ENCODE assay signal across 10 cellular contexts in genomic region chr10:14396441-14397048, GRCh38.
DNase-seq lines count a peak whose midpoint lies in the region; ATAC-seq and TF ChIP-seq lines count a peak whose summit lies in the region.
"Had no signal": no experiment of that assay in that cellular context is flagged by ENCODE, and none has a peak within 500 bp of the region (broad histone marks: within the 10 kb centered on the region; RNA-seq: fewer than 3 reads in every experiment).

No MANE protein-coding gene starts in this region.

- peaks cover 0 to 3% of the 10 kb centered on the region in 2 donors for H3K9me3 Mint-ChIP-seq in activated T-cell treated with anti-CD3 and anti-CD28 coated beads, Interleukin-2, amount 50 U/mL, for 72 hours
- H3K9me3 Mint-ChIP-seq: effector memory CD8-positive, alpha-beta T cell had no signal

- intact Hi-C loops in esophagus muscularis mucosa (cut with DNase I) = no loop called here

- H3K9me3 ChIP-seq in esophagus muscularis mucosa = no peaks in the 10 kb centered on the region
- H3K9me3 ChIP-seq in neuronal stem cell (replicated peaks in 1 of 2; ENCODE audit: control insufficient read depth in 2 of 2, insufficient read depth in 1 of 2, low read depth in 1 of 2, low read length in 2 of 2) = peaks cover 0 to 2% of the 10 kb centered on the region in 2 donors
- H3K9me3 ChIP-seq in effector memory CD4-positive, alpha-beta T cell (ENCODE audit: control insufficient read depth, low read length) = no peaks in the 10 kb centered on the region

- H3K23ac ChIP-seq in neuronal stem cell (ENCODE audit: low read depth, low read length, poor library complexity) = no peak overlapping the region

- no peak for TF ChIP-seq POLR2A in esophagus muscularis mucosa (IDR thresholded peaks at IDR 0.05; ENCODE audit: low read depth)

- no peak overlapping the region for H3K4me2 ChIP-seq in neuronal stem cell (ENCODE audit: insufficient read depth, low read length, poor library complexity, severe bottlenecking)

- no peak overlapping the region for H3K4ac ChIP-seq in neuronal stem cell (ENCODE audit: low read length)

- peaks cover 37% of the 10 kb centered on the region for H3K27me3 Mint-ChIP-seq in activated T-cell treated with anti-CD3 and anti-CD28 coated beads, Interleukin-2, amount 50 U/mL, for 72 hours (ENCODE audit: low read depth)

- H3K79me1 ChIP-seq in neuronal stem cell (ENCODE audit: low read depth, low read length) = no peaks in the 10 kb centered on the region

- no peak overlapping the region for H3K14ac ChIP-seq in neuronal stem cell (ENCODE audit: low read length)

- H3K4me1 ChIP-seq in esophagus muscularis mucosa (peaks cover 0 to 13% (median 10%) of the 10 kb centered on the region in 4 donors), neuronal stem cell (ENCODE audit: control insufficient read depth in 2 of 2, insufficient read depth in 1 of 2, low read depth in 1 of 2, low read length in 2 of 2) (peaks cover 2% of the 10 kb centered on the region in 2 donors)
- no peaks in the 10 kb centered on the region for H3K4me1 ChIP-seq in effector memory CD4-positive, alpha-beta T cell (ENCODE audit: control insufficient read depth, insufficient read depth, low read length, poor library complexity, severe bottlenecking)

- peak; percentile 48 for DNase-seq in GM03348 (ENCODE audit: low spot score)
- DNase-seq in NCI-H446 treated with DMSO at 0.1 percent for 48 hours (lab: John Stamatoyannopoulos, UW) = peak; percentile 52
- no peak for DNase-seq in esophagus muscularis mucosa (ENCODE audit: extremely low spot score)
- no peak for DNase-seq in neuronal stem cell (ENCODE audit: low spot score)
- DNase-seq in activated T-cell treated with anti-CD3 and anti-CD28 coated beads, Interleukin-2, amount 50 U/mL, for 72 hours = no peak
- no peak for DNase-seq in NCI-H524 (lab: John Stamatoyannopoulos, UW)
- no peak for DNase-seq in activated CD4-positive, CD25-positive, alpha-beta regulatory T cell treated with anti-CD3 and anti-CD28 coated beads, Interleukin-2, amount 50 U/mL, for 72 hours
- DNase-seq in effector memory CD4-positive, alpha-beta T cell = no peak
- DNase-seq: effector memory CD8-positive, alpha-beta T cell had no signal

- H3K36me3 Mint-ChIP-seq in activated T-cell treated with anti-CD3 and anti-CD28 coated beads, Interleukin-2, amount 50 U/mL, for 72 hours (ENCODE audit: insufficient read depth in 2 of 2) = peaks cover 2 to 5% of the 10 kb centered on the region in 2 donors

- no peak for ATAC-seq in activated T-cell treated with anti-CD3 and anti-CD28 coated beads, Interleukin-2, amount 50 U/mL, for 72 hours (replicated peaks in 1 of 2)
- ATAC-seq: effector memory CD8-positive, alpha-beta T cell had no signal

- H2AK5ac ChIP-seq in neuronal stem cell (ENCODE audit: low read depth, low read length) = no peak overlapping the region

- no peak overlapping the region for H2BK120ac ChIP-seq in neuronal stem cell (ENCODE audit: low read depth, low read length)

- no peak overlapping the region for H3K4me3 ChIP-seq in esophagus muscularis mucosa
- H3K4me3 ChIP-seq in neuronal stem cell (ENCODE audit: low read length in 2 of 2) = no peak overlapping the region
- H3K4me3 ChIP-seq in effector memory CD4-positive, alpha-beta T cell (ENCODE audit: insufficient read depth, low read depth, low read length, poor library complexity, severe bottlenecking) = no peak overlapping the region
- H3K4me3 ChIP-seq: skin epidermis had no signal

- H3K36me3 ChIP-seq in esophagus muscularis mucosa = no peaks in the 10 kb centered on the region
- no peaks in the 10 kb centered on the region for H3K36me3 ChIP-seq in neuronal stem cell (replicated peaks in 1 of 2; ENCODE audit: control insufficient read depth in 2 of 2, insufficient read depth in 2 of 2, low read length in 2 of 2)
- no peaks in the 10 kb centered on the region for H3K36me3 ChIP-seq in effector memory CD4-positive, alpha-beta T cell (ENCODE audit: control insufficient read depth, insufficient read depth, low read length)

- H3K27me3 ChIP-seq in esophagus muscularis mucosa (no peaks in the 10 kb centered on the region), neuronal stem cell (ENCODE audit: control insufficient read depth in 3 of 3, insufficient read depth in 3 of 3, low read depth in 1 of 3, low read length in 3 of 3) (no peaks in the 10 kb centered on the region)
- H3K27me3 ChIP-seq in effector memory CD4-positive, alpha-beta T cell (replicated peaks; ENCODE audit: control insufficient read depth, insufficient read depth, low read length, poor library complexity, severe bottlenecking) = no peaks in the 10 kb centered on the region

- no peak overlapping the region for H3K27ac Mint-ChIP-seq in activated T-cell treated with anti-CD3 and anti-CD28 coated beads, Interleukin-2, amount 50 U/mL, for 72 hours
- H3K27ac Mint-ChIP-seq: effector memory CD8-positive, alpha-beta T cell had no signal

- peak in 2 of 3 experiments; percentile 11 to 37 for TF ChIP-seq CTCF in esophagus muscularis mucosa (IDR thresholded peaks at IDR 0.05)

- 69% methylated on average over 7 of the region's 7 CpGs for WGBS in esophagus muscularis mucosa
- no CpG with 5 or more reads among the region's 7 CpGs for WGBS in neuronal stem cell (ENCODE audit: extremely low coverage in 2 of 2, insufficient read length in 2 of 2, insufficient replicate concordance in 1 of 2), 2 donors

- peaks cover 1% of the 10 kb centered on the region for H3K4me1 Mint-ChIP-seq in activated T-cell treated with anti-CD3 and anti-CD28 coated beads, Interleukin-2, amount 50 U/mL, for 72 hours (ENCODE audit: low read depth)

- H3K9ac ChIP-seq in neuronal stem cell (ENCODE audit: low read depth, low read length, poor library complexity) = no peak overlapping the region

- no peak overlapping the region for H3K18ac ChIP-seq in neuronal stem cell (ENCODE audit: low read length)

- H3K4me3 Mint-ChIP-seq in activated T-cell treated with anti-CD3 and anti-CD28 coated beads, Interleukin-2, amount 50 U/mL, for 72 hours = no peak overlapping the region
- H3K4me3 Mint-ChIP-seq: effector memory CD8-positive, alpha-beta T cell had no signal

- no peak overlapping the region for H4K91ac ChIP-seq in neuronal stem cell (ENCODE audit: low read depth, low read length, poor library complexity)

- no peak overlapping the region for H2BK5ac ChIP-seq in neuronal stem cell (ENCODE audit: low read length)

- H3K27ac ChIP-seq in esophagus muscularis mucosa (replicated peaks in 1 of 4) (peak overlapping the region; percentile 0 to 42 (median 15)), neuronal stem cell (replicated peaks; ENCODE audit: low read length) (peak overlapping the region; percentile 29)
- no peak overlapping the region for H3K27ac ChIP-seq in effector memory CD4-positive, alpha-beta T cell (ENCODE audit: insufficient read depth, low read length, poor library complexity, severe bottlenecking)

- H2BK12ac ChIP-seq in neuronal stem cell (ENCODE audit: low read length) = no peak overlapping the region

- TF ChIP-seq EP300 in esophagus muscularis mucosa (IDR thresholded peaks at IDR 0.05) = no peak

- H2BK15ac ChIP-seq in neuronal stem cell (ENCODE audit: low read length) = no peak overlapping the region

- H4K8ac ChIP-seq in neuronal stem cell (ENCODE audit: low read depth, low read length) = no peak overlapping the region

- H2AFZ ChIP-seq in neuronal stem cell (ENCODE audit: low read length) = peak overlapping the region; percentile 75

Comparison
In these comparisons a context has a peak if more than half of its experiments do, and no peak if none do; other contexts are left out.
1. DNase-seq: peak in GM03348 (single experiment) and NCI-H446 treated with DMSO at 0.1 percent for 48 hours (single experiment); none in esophagus muscularis mucosa (single experiment), neuronal stem cell (single experiment), activated T-cell treated with anti-CD3 and anti-CD28 coated beads, Interleukin-2, amount 50 U/mL, for 72 hours (0 of 2), NCI-H524 (0 of 2), activated CD4-positive, CD25-positive, alpha-beta regulatory T cell treated with anti-CD3 and anti-CD28 coated beads, Interleukin-2, amount 50 U/mL, for 72 hours (single experiment) and effector memory CD4-positive, alpha-beta T cell (0 of 3).